1 cellular context compared by ENCODE assay signal in the genomic region with DNA sequence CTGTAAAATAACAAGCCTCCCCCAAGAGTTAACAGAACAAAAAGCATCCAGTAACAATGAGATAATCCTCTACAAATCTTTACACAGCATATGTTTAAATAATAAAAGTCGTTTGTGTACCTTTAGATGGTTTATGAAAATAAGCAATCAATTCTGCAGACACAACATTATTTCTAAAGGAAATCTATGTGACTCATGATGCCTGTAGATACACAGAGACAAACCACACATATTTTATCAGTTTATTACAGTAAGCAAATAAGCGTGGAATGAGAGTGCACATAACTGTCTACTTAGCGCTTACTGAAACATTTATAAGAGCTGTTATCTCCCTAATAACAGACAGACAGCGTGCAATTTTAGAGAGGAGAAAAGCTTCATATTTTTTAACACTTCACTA.
TF ChIP-seq lines count a peak whose summit lies in the region.

No MANE protein-coding gene starts in this region.

TF ChIP-seq in K562, 482 proteins besides CTCF, POLR2A, EP300 and RAD21 (continued from another document):
- TF ChIP-seq, protein P1, sequence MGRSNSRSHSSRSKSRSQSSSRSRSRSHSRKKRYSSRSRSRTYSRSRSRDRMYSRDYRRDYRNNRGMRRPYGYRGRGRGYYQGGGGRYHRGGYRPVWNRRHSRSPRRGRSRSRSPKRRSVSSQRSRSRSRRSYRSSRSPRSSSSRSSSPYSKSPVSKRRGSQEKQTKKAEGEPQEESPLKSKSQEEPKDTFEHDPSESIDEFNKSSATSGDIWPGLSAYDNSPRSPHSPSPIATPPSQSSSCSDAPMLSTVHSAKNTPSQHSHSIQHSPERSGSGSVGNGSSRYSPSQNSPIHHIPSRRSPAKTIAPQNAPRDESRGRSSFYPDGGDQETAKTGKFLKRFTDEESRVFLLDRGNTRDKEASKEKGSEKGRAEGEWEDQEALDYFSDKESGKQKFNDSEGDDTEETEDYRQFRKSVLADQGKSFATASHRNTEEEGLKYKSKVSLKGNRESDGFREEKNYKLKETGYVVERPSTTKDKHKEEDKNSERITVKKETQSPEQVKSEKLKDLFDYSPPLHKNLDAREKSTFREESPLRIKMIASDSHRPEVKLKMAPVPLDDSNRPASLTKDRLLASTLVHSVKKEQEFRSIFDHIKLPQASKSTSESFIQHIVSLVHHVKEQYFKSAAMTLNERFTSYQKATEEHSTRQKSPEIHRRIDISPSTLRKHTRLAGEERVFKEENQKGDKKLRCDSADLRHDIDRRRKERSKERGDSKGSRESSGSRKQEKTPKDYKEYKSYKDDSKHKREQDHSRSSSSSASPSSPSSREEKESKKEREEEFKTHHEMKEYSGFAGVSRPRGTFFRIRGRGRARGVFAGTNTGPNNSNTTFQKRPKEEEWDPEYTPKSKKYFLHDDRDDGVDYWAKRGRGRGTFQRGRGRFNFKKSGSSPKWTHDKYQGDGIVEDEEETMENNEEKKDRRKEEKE (IDR thresholded peaks at IDR 0.05; ENCODE audit: borderline replicate concordance in 1 of 2, control insufficient read depth in 1 of 2, low read depth in 2 of 2, low read length in 1 of 2): no peak
- TF ChIP-seq TAL1 (IDR thresholded peaks at IDR 0.05) (peak; percentile 51), HNRNPH1 (optimal IDR thresholded peaks at IDR 0.05; ENCODE audit: low read depth, low read length) (no peak), IRF2 (CRISPR knock-in tag; IDR thresholded peaks at IDR 0.05) (no peak), NFE2 (IDR thresholded peaks at IDR 0.05; ENCODE audit: low read depth) (0 out of 2 replicates have a peak, but pooled peaks have one; percentile 16), PTBP1 (IDR thresholded peaks at IDR 0.05; ENCODE audit: low read depth, low read length) (no peak), CBFA2T3 (IDR thresholded peaks at IDR 0.05) (peak; percentile 58), SOX6 (IDR thresholded peaks at IDR 0.05) (peak; percentile 56; the same call in 1 of the 2 replicates), SIN3A (IDR thresholded peaks at IDR 0.05; ENCODE audit: borderline replicate concordance in 2 of 2, control insufficient read depth in 1 of 2, low read depth in 2 of 2, low read length in 2 of 2) (no peak), TEAD4 (IDR thresholded peaks at IDR 0.05; ENCODE audit: low read length) (peak; percentile 66; the same call in 1 of the 2 replicates), TEAD4 (CRISPR knock-in tag; IDR thresholded peaks at IDR 0.05; ENCODE audit: borderline replicate concordance) (no peak), DACH1 (IDR thresholded peaks at IDR 0.05; ENCODE audit: partially characterized antibody) (peak; percentile 6), XRCC4 (IDR thresholded peaks at IDR 0.05; ENCODE audit: extremely low read depth, insufficient read depth, insufficient read length) (no peak), FOXA3 (CRISPR knock-in tag; conservative IDR thresholded peaks at IDR 0.05 in 1 of 2, IDR thresholded peaks at IDR 0.05 in 1 of 2) (peak in 1 of 2 experiments; percentile 56; a peak in 2 of 4 replicates), ZNF263 (CRISPR knock-in tag; IDR thresholded peaks at IDR 0.05; ENCODE audit: borderline replicate concordance) (no peak), ZSCAN32 (CRISPR knock-in tag; IDR thresholded peaks at IDR 0.05) (no peak), FOSL1 (tag; conservative IDR thresholded peaks at IDR 0.05) (0 out of 2 replicates have a peak, but pooled peaks have one; percentile 45), RBM14 (IDR thresholded peaks at IDR 0.05; ENCODE audit: borderline replicate concordance, insufficient read depth, low read depth, low read length) (no peak), BRF1 (IDR thresholded peaks at IDR 0.05; ENCODE audit: borderline replicate concordance, extremely low read depth, insufficient read length) (no peak), MEIS2 (IDR thresholded peaks at IDR 0.05; ENCODE audit: partially characterized antibody) (peak; percentile 34), NFIC (IDR thresholded peaks at IDR 0.05) (no peak), SP1 (CRISPR knock-in tag; IDR thresholded peaks at IDR 0.05) (no peak), CBFA2T2 (conservative IDR thresholded peaks at IDR 0.05) (0 out of 2 replicates have a peak, but pooled peaks have one; percentile 8), SLC30A9 (CRISPR knock-in tag; IDR thresholded peaks at IDR 0.05) (no peak), NCOA6 (IDR thresholded peaks at IDR 0.05) (no peak), ZNF316 (IDR thresholded peaks at IDR 0.05) (peak; percentile 58)
- TF ChIP-seq, protein P2, sequence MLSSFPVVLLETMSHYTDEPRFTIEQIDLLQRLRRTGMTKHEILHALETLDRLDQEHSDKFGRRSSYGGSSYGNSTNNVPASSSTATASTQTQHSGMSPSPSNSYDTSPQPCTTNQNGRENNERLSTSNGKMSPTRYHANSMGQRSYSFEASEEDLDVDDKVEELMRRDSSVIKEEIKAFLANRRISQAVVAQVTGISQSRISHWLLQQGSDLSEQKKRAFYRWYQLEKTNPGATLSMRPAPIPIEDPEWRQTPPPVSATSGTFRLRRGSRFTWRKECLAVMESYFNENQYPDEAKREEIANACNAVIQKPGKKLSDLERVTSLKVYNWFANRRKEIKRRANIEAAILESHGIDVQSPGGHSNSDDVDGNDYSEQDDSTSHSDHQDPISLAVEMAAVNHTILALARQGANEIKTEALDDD (IDR thresholded peaks at IDR 0.05): 0 out of 2 replicates have a peak, but pooled peaks have one; percentile 24
- TF ChIP-seq, protein P3, sequence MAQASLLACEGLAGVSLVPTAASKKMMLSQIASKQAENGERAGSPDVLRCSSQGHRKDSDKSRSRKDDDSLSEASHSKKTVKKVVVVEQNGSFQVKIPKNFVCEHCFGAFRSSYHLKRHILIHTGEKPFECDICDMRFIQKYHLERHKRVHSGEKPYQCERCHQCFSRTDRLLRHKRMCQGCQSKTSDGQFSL (CRISPR knock-in tag; IDR thresholded peaks at IDR 0.05): no peak
- TF ChIP-seq, protein P3 (tag; IDR thresholded peaks at IDR 0.05): no peak
- TF ChIP-seq, protein P4, sequence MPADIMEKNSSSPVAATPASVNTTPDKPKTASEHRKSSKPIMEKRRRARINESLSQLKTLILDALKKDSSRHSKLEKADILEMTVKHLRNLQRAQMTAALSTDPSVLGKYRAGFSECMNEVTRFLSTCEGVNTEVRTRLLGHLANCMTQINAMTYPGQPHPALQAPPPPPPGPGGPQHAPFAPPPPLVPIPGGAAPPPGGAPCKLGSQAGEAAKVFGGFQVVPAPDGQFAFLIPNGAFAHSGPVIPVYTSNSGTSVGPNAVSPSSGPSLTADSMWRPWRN (IDR thresholded peaks at IDR 0.05; ENCODE audit: low read depth): peak; percentile 81
- TF ChIP-seq, protein P5, sequence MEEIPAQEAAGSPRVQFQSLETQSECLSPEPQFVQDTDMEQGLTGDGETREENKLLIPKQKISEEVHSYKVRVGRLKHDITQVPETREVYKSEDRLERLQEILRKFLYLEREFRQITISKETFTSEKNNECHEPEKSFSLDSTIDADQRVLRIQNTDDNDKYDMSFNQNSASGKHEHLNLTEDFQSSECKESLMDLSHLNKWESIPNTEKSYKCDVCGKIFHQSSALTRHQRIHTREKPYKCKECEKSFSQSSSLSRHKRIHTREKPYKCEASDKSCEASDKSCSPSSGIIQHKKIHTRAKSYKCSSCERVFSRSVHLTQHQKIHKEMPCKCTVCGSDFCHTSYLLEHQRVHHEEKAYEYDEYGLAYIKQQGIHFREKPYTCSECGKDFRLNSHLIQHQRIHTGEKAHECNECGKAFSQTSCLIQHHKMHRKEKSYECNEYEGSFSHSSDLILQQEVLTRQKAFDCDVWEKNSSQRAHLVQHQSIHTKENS (CRISPR knock-in tag; IDR thresholded peaks at IDR 0.05): no peak
- TF ChIP-seq, protein P6, sequence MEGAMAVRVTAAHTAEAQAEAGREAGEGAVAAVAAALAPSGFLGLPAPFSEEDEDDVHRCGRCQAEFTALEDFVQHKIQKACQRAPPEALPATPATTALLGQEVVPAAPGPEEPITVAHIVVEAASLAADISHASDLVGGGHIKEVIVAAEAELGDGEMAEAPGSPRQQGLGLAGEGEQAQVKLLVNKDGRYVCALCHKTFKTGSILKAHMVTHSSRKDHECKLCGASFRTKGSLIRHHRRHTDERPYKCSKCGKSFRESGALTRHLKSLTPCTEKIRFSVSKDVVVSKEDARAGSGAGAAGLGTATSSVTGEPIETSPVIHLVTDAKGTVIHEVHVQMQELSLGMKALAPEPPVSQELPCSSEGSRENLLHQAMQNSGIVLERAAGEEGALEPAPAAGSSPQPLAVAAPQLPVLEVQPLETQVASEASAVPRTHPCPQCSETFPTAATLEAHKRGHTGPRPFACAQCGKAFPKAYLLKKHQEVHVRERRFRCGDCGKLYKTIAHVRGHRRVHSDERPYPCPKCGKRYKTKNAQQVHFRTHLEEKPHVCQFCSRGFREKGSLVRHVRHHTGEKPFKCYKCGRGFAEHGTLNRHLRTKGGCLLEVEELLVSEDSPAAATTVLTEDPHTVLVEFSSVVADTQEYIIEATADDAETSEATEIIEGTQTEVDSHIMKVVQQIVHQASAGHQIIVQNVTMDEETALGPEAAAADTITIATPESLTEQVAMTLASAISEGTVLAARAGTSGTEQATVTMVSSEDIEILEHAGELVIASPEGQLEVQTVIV (CRISPR knock-in tag; IDR thresholded peaks at IDR 0.05; ENCODE audit: borderline replicate concordance): no peak
